ENCODE assay signal across 8 cellular contexts in genomic region chr9:124774131-124774978, GRCh38. TPM values are rescaled to one million over a fixed set of nuclear protein-coding genes. Genes with fewer than 3 reads are reported as not detected.
DNase-seq lines count a peak whose midpoint lies in the region; ATAC-seq, FAIRE-seq and TF ChIP-seq lines count a peak whose summit lies in the region.

No MANE protein-coding gene starts in this region.

- no peak overlapping the region for H2AFZ ChIP-seq in KMS-11 (ENCODE audit: low read depth)

- peak; percentile 20 for FAIRE-seq in RCC 7860 (lab: Jason Lieb, UNC)

- H3K27me3 Mint-ChIP-seq in activated T-cell treated with anti-CD3 and anti-CD28 coated beads, Interleukin-2, amount 50 U/mL, for 72 hours (ENCODE audit: low read depth), result peaks cover 63% of the 10 kb centered on the region

- no peaks in the 10 kb centered on the region for H3K79me2 ChIP-seq in KMS-11 (ENCODE audit: insufficient read depth, low read depth)

- POLR2A ChIA-PET in GM10248 (lab: Yijun Ruan, JAX), result interaction anchor here (0.7 kb wide), 1 partner anchor 184 kb away, joined by 4 read pairs; no protein-coding TSS in a partner anchor

- H3K4me1 Mint-ChIP-seq in activated T-cell treated with anti-CD3 and anti-CD28 coated beads, Interleukin-2, amount 50 U/mL, for 72 hours (ENCODE audit: low read depth), result peaks cover 49% of the 10 kb centered on the region

- no peaks in the 10 kb centered on the region for H3K36me3 ChIP-seq in KMS-11 (ENCODE audit: insufficient read depth)

- no peaks in the 10 kb centered on the region for H3K27me3 ChIP-seq in KMS-11 (ENCODE audit: insufficient read depth, low read depth)

- no peaks in the 10 kb centered on the region for H4K20me1 ChIP-seq in KMS-11 (ENCODE audit: insufficient read depth)

- no peak overlapping the region for H3K9ac ChIP-seq in KMS-11

- peak; percentile 30 to 33 for ATAC-seq in activated T-cell treated with anti-CD3 and anti-CD28 coated beads, Interleukin-2, amount 50 U/mL, for 72 hours (replicated peaks in 1 of 2)
- ATAC-seq in GM18505 (IDR thresholded peaks at IDR 0.05; ENCODE audit: unreplicated experiment), result no peak

- H3K4me3 Mint-ChIP-seq in activated T-cell treated with anti-CD3 and anti-CD28 coated beads, Interleukin-2, amount 50 U/mL, for 72 hours, result peak overlapping the region in 1 of 2 donors; percentile 18

- H3K27ac ChIP-seq in KMS-11, result no peak overlapping the region

- H3K4me3 ChIP-seq in KMS-11 (IDR thresholded peaks at IDR 0.05; ENCODE audit: insufficient read depth, low read depth, low read length), result no peak overlapping the region
- no peak overlapping the region for H3K4me3 ChIP-seq in fibroblast of pulmonary artery (replicated peaks; ENCODE audit: low read depth, low read length)

- H3K9me3 Mint-ChIP-seq in activated T-cell treated with anti-CD3 and anti-CD28 coated beads, Interleukin-2, amount 50 U/mL, for 72 hours, result no peaks in the 10 kb centered on the region

- DNase-seq in GM10248 (ENCODE audit: extremely low spot score), result peak; percentile 87
- peak; percentile 63 for DNase-seq in RCC 7860 (ENCODE audit: low spot score)
- peak; percentile 86 to 89 for DNase-seq in activated T-cell treated with anti-CD3 and anti-CD28 coated beads, Interleukin-2, amount 50 U/mL, for 72 hours
- peak; percentile 83 for DNase-seq in fibroblast of pulmonary artery (ENCODE audit: low read depth)
- peak in 52 of 56 donors; percentile 23 to 90 (median 62) for DNase-seq in nucleus accumbens (lab: John Stamatoyannopoulos, UW)
- DNase-seq in superior temporal gyrus (ENCODE audit: extremely low spot score), result peak; percentile 93

- CTCF ChIA-PET in GM10248 (lab: Yijun Ruan, JAX), result interaction anchor here (0.7 to 12.5 kb wide), 30 partner anchors 9 to 604 kb away, joined by 3 to 814 read pairs (median 6); partner anchors contain the start of genes ARPC5L, RPL35 and WDR38

- peak; percentile 86 for TF ChIP-seq CTCF in GM10248 (IDR thresholded peaks at IDR 0.05; ENCODE audit: control extremely low read depth, extremely low read depth, low read depth, missing control alignments)
- TF ChIP-seq CTCF in KMS-11 (conservative IDR thresholded peaks at IDR 0.05; ENCODE audit: low read depth, low read length), result peak; percentile 77
- TF ChIP-seq CTCF in fibroblast of pulmonary artery (IDR thresholded peaks at IDR 0.05; ENCODE audit: low read length, missing control alignments), result peak; percentile 72

- TF ChIP-seq POLR2A in GM18505 (IDR thresholded peaks at IDR 0.05; ENCODE audit: borderline replicate concordance, extremely low read depth, insufficient read depth, insufficient read length), result no peak

- H3K4me2 ChIP-seq in KMS-11, result peak overlapping the region; percentile 22; the same call in 1 of the 2 replicates

- peaks cover 5% of the 10 kb centered on the region in 2 donors for H3K36me3 Mint-ChIP-seq in activated T-cell treated with anti-CD3 and anti-CD28 coated beads, Interleukin-2, amount 50 U/mL, for 72 hours (ENCODE audit: insufficient read depth in 2 of 2)

- H3K27ac Mint-ChIP-seq in activated T-cell treated with anti-CD3 and anti-CD28 coated beads, Interleukin-2, amount 50 U/mL, for 72 hours, result no peak overlapping the region

- peaks cover 18% of the 10 kb centered on the region for H3K4me1 ChIP-seq in KMS-11 (ENCODE audit: low read depth, poor library complexity, severe bottlenecking)

RNA-seq across cellular contexts. Expression of gene OLFML2A, which starts 2.6 kb away (rescaled TPM):
- total RNA-seq in activated T-cell treated with anti-CD3 and anti-CD28 coated beads, Interleukin-2, amount 50 U/mL, for 72 hours, result not detected

RNA-seq across cellular contexts. Expression of gene NR6A1, which starts 3.2 kb away (rescaled TPM):
- 1 to 10 TPM; 2.9 to 4.0 TPM for total RNA-seq in activated T-cell treated with anti-CD3 and anti-CD28 coated beads, Interleukin-2, amount 50 U/mL, for 72 hours
